ENCODE assay signal across 1 cellular context in genomic region chr17:66783656-66784381, GRCh38.
TF ChIP-seq lines count a peak whose summit lies in the region.

No MANE protein-coding gene starts in this region.

TF ChIP-seq in GM23338, 12 proteins besides CTCF, POLR2A, EP300 and RAD21 (continued from another document):
- TF ChIP-seq ZNF462 (CRISPR knock-in tag; IDR thresholded peaks at IDR 0.05) (no peak), ZNF331 (CRISPR knock-in tag; IDR thresholded peaks at IDR 0.05; ENCODE audit: low read depth) (no peak), ZNF114 (CRISPR knock-in tag; IDR thresholded peaks at IDR 0.05) (no peak)
TF ChIP-seq in GM23338: peak in this region for 0.
